In the genomic region with DNA sequence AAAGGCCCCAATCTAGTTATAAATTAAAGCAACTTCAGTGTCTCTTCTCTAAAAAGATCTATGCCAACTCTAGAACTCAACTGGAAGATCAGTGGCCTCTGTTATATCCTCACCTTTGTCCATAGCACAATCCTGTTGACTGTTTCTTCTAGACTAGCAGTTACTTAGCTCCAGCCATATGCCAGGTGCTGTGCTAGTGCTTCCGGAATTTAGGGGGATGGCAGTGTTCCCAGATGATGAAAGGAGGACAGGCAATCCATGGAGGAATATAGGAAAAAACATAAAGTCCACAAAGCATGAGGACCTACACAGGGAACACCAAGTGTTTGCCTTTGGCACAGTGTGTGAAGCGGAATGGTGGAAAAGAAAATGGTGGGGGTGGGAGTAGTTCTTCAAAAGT, we compare ENCODE assay signal across 15 cellular contexts.
"Had no signal": no experiment of that assay in that cellular context is flagged by ENCODE, and none has a peak within 500 bp of the region (broad histone marks: within the 10 kb centered on the region; RNA-seq: fewer than 3 reads in every experiment).

No MANE protein-coding gene starts in this region.

- DNase-seq: activated B cell treated with CpG ODN at 0.5 μM for 24 hours; activated CD4-positive, alpha-beta memory T cell treated with anti-CD3 and anti-CD28 coated beads for 36 hours; activated CD4-positive, alpha-beta T cell treated with anti-CD3 and anti-CD28 coated beads for 4 hours; activated T-cell treated with anti-CD3 and anti-CD28 coated beads for 4 hours; effector memory CD8-positive, alpha-beta T cell; foreskin fibroblast; left ventricle myocardium inferior; mammary epithelial cell; stimulated activated naive CD8-positive, alpha-beta T cell treated with anti-CD3 and anti-CD28 coated beads, Interleukin-15, amount 100 ng/mL, for 72 hours; T-cell had no signal

- H3K9me3 Mint-ChIP-seq: activated B cell treated with CpG ODN at 0.5 μM for 24 hours; activated CD4-positive, alpha-beta memory T cell treated with anti-CD3 and anti-CD28 coated beads for 36 hours; dendritic cell treated with granulocyte-macrophage colony-stimulating factor and Interleukin-4, amounts not matched to agents 40 ng/mL and 50 ng/mL, for 4 days; effector memory CD8-positive, alpha-beta T cell; neural crest cell; stimulated activated naive CD8-positive, alpha-beta T cell treated with anti-CD3 and anti-CD28 coated beads, Interleukin-15, amount 100 ng/mL, for 72 hours; T-cell; type B pancreatic cell had no signal

- H3K4me1 Mint-ChIP-seq: neural crest cell had no signal

- FAIRE-seq: islet of Langerhans had no signal

- H3K4me3 Mint-ChIP-seq: activated B cell treated with CpG ODN at 0.5 μM for 24 hours; activated CD4-positive, alpha-beta memory T cell treated with anti-CD3 and anti-CD28 coated beads for 36 hours; activated naive CD8-positive, alpha-beta T cell; dendritic cell treated with granulocyte-macrophage colony-stimulating factor and Interleukin-4, amounts not matched to agents 40 ng/mL and 50 ng/mL, for 4 days; effector memory CD8-positive, alpha-beta T cell; neural crest cell; stimulated activated naive CD8-positive, alpha-beta T cell treated with anti-CD3 and anti-CD28 coated beads, Interleukin-15, amount 100 ng/mL, for 72 hours; T-cell; type B pancreatic cell had no signal

- H3K36me3 Mint-ChIP-seq: activated CD4-positive, alpha-beta memory T cell treated with anti-CD3 and anti-CD28 coated beads for 36 hours had no signal

- H3K27ac Mint-ChIP-seq: activated B cell treated with CpG ODN at 0.5 μM for 24 hours; activated CD4-positive, alpha-beta memory T cell treated with anti-CD3 and anti-CD28 coated beads for 36 hours; activated naive CD8-positive, alpha-beta T cell; dendritic cell treated with granulocyte-macrophage colony-stimulating factor and Interleukin-4, amounts not matched to agents 40 ng/mL and 50 ng/mL, for 4 days; effector memory CD8-positive, alpha-beta T cell; stimulated activated naive CD8-positive, alpha-beta T cell treated with anti-CD3 and anti-CD28 coated beads, Interleukin-15, amount 100 ng/mL, for 72 hours; T-cell; type B pancreatic cell had no signal

- ATAC-seq: effector memory CD8-positive, alpha-beta T cell; stimulated activated naive CD8-positive, alpha-beta T cell treated with anti-CD3 and anti-CD28 coated beads, Interleukin-15, amount 100 ng/mL, for 72 hours; T-cell had no signal
